Comparison of ENCODE assay signal across 27 cellular contexts in the genomic region with DNA sequence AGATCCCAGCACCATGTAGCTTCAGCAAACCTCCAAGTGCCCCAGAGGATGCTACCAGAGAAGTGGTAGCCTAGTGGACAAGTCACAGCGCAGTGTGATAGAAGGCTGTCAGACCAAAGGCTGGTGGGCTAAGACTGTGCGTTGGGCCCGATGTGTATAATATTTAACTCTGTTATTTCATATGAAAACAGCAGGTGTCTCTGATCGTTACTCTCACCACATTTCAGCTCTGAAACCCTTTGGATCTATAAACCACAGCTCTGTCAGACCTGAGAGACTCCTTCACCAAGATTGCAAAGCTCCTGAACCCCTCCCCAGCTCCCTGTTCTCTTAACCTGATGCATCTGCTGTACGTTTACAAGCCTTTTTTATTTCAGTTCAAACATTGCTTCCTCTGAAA. TPM values are rescaled to one million over a fixed set of nuclear protein-coding genes. Genes with fewer than 3 reads are reported as not detected.
DNase-seq lines count a peak whose midpoint lies in the region; ATAC-seq, FAIRE-seq and TF ChIP-seq lines count a peak whose summit lies in the region.
"Had no signal": no experiment of that assay in that cellular context is flagged by ENCODE, and none has a peak within 500 bp of the region (broad histone marks: within the 10 kb centered on the region; RNA-seq: fewer than 3 reads in every experiment).

No MANE protein-coding gene starts in this region.

- no peak for TF ChIP-seq EP300 in transverse colon (IDR thresholded peaks at IDR 0.05; ENCODE audit: low read depth)

- FAIRE-seq in GM18507 (lab: Jason Lieb, UNC): peak; percentile 67
- FAIRE-seq: A204.1 had no signal

- no peak for TF ChIP-seq CTCF in transverse colon (IDR thresholded peaks at IDR 0.05)

- 79% methylated on average over 5 of the region's 5 CpGs; no CpG with 5 or more reads in 1 of the 2 donors for WGBS in transverse colon (ENCODE audit: low coverage in 1 of 2), 2 donors

- H3K27me3 Mint-ChIP-seq in activated T-cell treated with anti-CD3 and anti-CD28 coated beads, Interleukin-2, amount 50 U/mL, for 4 hours (ENCODE audit: low read depth): no peaks in the 10 kb centered on the region
- H3K27me3 Mint-ChIP-seq: CD4-positive, CD25-positive, alpha-beta regulatory T cell; T-helper 17 cell had no signal

- H3K4me1 Mint-ChIP-seq in activated T-cell treated with anti-CD3 and anti-CD28 coated beads, Interleukin-2, amount 50 U/mL, for 4 hours (ENCODE audit: low read depth): peaks cover 6% of the 10 kb centered on the region
- H3K4me1 Mint-ChIP-seq: IgD-negative memory B cell had no signal

- in situ Hi-C loops in transverse colon (cut with MboI; ENCODE audit: low pct_ligation_motif_present in 1 of 4, low pct_unique_long_range_greater_than_20kb in 1 of 4, low sequenced_read_pairs in 3 of 4): no loop called here

- no peaks in the 10 kb centered on the region for H3K36me3 Mint-ChIP-seq in activated T-cell treated with anti-CD3 and anti-CD28 coated beads, Interleukin-2, amount 50 U/mL, for 4 hours (ENCODE audit: insufficient read depth)
- H3K36me3 Mint-ChIP-seq: CD4-positive, CD25-positive, alpha-beta regulatory T cell; IgD-negative memory B cell had no signal

- H3K4me1 ChIP-seq in transverse colon: peaks cover 0 to 5% (median 0%) of the 10 kb centered on the region in 4 donors

- TF ChIP-seq POLR2A in transverse colon (IDR thresholded peaks at IDR 0.05): no peak

- ATAC-seq in GM18907 (IDR thresholded peaks at IDR 0.05; ENCODE audit: unreplicated experiment) (peak; percentile 41), HG02678 (IDR thresholded peaks at IDR 0.05; ENCODE audit: unreplicated experiment) (peak; percentile 52)
- ATAC-seq in activated T-cell treated with anti-CD3 and anti-CD28 coated beads, Interleukin-2, amount 50 U/mL, for 4 hours: no peak
- ATAC-seq: Right ventricle myocardium inferior, SK-N-SH treated with all-trans-retinoic acid at 6 μM for 48 hours, T-helper 17 cell had no signal

- H3K27me3 ChIP-seq in transverse colon: no peaks in the 10 kb centered on the region
- H3K27me3 ChIP-seq: BLaER1, SJCRH30 had no signal

- DNase-seq in GM18507 (ENCODE audit: extremely low spot score, insufficient read length, low read depth): no peak
- DNase-seq in transverse colon: no peak
- no peak for DNase-seq in medulla oblongata (ENCODE audit: extremely low spot score)
- DNase-seq in activated T-cell treated with anti-CD3 and anti-CD28 coated beads, Interleukin-2, amount 50 U/mL, for 4 hours: no peak
- DNase-seq: CD4-positive, CD25-positive, alpha-beta regulatory T cell; DMS153; H7; Kasumi-1; NCI-H1092 treated with DMSO at 0.1 percent for 48 hours; NCI-H1436 treated with DMSO at 0.1 percent for 48 hours; NCI-H187 treated with DMSO at 0.1 percent for 48 hours; NCI-H2107; NCI-H524; NCI-H748 treated with DMSO at 0.1 percent for 48 hours; PC-9; SJCRH30; T-helper 17 cell had no signal

- H3K9me3 ChIP-seq in KOPT-K1 (ENCODE audit: insufficient read depth, low read length, poor library complexity, severe bottlenecking) (no peaks in the 10 kb centered on the region), transverse colon (no peaks in the 10 kb centered on the region)
- H3K9me3 ChIP-seq: BLaER1, SJCRH30 had no signal

- no peak overlapping the region for H3K4me3 ChIP-seq in transverse colon
- H3K4me3 ChIP-seq: BLaER1, PC-9, SJCRH30 had no signal

- H3K4me3 Mint-ChIP-seq in activated T-cell treated with anti-CD3 and anti-CD28 coated beads, Interleukin-2, amount 50 U/mL, for 4 hours: no peak overlapping the region
- H3K4me3 Mint-ChIP-seq: CD4-positive, CD25-positive, alpha-beta regulatory T cell; IgD-negative memory B cell; T-helper 17 cell had no signal

- H3K27ac ChIP-seq in KOPT-K1 (ENCODE audit: low read depth, low read length, poor library complexity, severe bottlenecking): peak overlapping the region; percentile 38
- H3K27ac ChIP-seq in transverse colon: no peak overlapping the region
- H3K27ac ChIP-seq: BLaER1, HL-60, PC-9, SJCRH30 had no signal

- intact Hi-C loops in transverse colon (cut with DNase I; ENCODE audit: low total_unique reads): no loop called here

- no peaks in the 10 kb centered on the region for H3K36me3 ChIP-seq in KOPT-K1 (ENCODE audit: insufficient read depth, low read length)
- H3K36me3 ChIP-seq in transverse colon: no peaks in the 10 kb centered on the region
- H3K36me3 ChIP-seq: BLaER1, SJCRH30 had no signal

- H3K9me3 Mint-ChIP-seq in activated T-cell treated with anti-CD3 and anti-CD28 coated beads, Interleukin-2, amount 50 U/mL, for 4 hours: no peaks in the 10 kb centered on the region

RNA-seq across cellular contexts. Expression of gene ISM1, which starts 43.8 kb away (rescaled TPM):
- total RNA-seq in transverse colon: under 1 TPM in 2 of 4 donors, not detected in 2; 0.55 to 0.64 TPM
- 10 to 100 TPM in 1 of 3 donors, 1 to 10 TPM in 2; 3.5 to 11.5 (median 3.6) TPM for total RNA-seq in activated T-cell treated with anti-CD3 and anti-CD28 coated beads, Interleukin-2, amount 50 U/mL, for 4 hours
- total RNA-seq: H7, M059J, PC-9, SJCRH30 had no signal

Comparison
In these comparisons a context has a peak if more than half of its experiments do, and no peak if none do; other contexts are left out.
1. ATAC-seq: peak in GM18907 (single experiment) and HG02678 (single experiment); none in activated T-cell treated with anti-CD3 and anti-CD28 coated beads, Interleukin-2, amount 50 U/mL, for 4 hours (0 of 2).